In the genomic region with DNA sequence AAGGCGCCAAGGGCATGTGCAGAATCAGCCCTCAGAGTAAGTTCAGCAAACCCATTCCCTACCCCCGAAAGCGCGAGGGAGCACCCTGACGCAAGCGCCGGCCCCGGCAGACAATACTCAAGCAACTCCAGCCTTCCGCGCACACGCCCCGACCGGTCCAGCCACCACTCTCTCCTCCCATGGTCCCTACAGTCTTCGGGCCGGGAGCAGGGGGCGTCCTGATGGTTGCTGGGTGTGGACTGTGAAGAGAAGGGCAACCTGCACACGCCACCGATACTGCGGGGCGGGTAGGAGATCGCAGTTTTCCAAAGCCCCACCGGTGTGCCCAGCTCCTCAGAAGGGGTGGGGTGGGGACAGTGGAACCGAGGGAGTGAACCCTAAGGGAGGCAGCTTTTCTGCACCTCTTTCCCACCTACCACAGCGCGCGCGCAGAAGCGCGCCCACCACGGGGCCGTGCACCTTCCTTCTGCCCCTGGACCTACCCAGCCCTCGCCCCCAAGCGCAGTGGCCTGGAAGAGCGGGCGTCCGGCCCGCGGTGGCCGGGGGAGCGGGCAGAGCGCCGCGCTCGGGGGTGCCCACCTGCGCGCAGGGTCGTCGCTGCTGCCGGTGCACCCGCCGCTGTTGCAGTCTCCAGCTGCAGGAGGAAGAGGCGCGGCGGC, we compare ENCODE assay signal across 8 cellular contexts.
DNase-seq lines count a peak whose midpoint lies in the region; ATAC-seq and TF ChIP-seq lines count a peak whose summit lies in the region.

No MANE protein-coding gene starts in this region.

- H2AFZ ChIP-seq in trophoblast cell (ENCODE audit: insufficient read depth, low read length, poor library complexity) = peak overlapping the region; percentile 77

- H4K8ac ChIP-seq in trophoblast cell (ENCODE audit: low read depth, low read length) = peak overlapping the region; percentile 53

- peak overlapping the region; percentile 64 for H3K14ac ChIP-seq in trophoblast cell (ENCODE audit: low read length)

- H3K9ac ChIP-seq in trophoblast cell (ENCODE audit: low read length) = peak overlapping the region; percentile 85

- peak overlapping the region; percentile 29 for H2BK12ac ChIP-seq in trophoblast cell (ENCODE audit: low read length)

- peaks cover 19% of the 10 kb centered on the region for H3K79me1 ChIP-seq in trophoblast cell (ENCODE audit: low read length)

- H3K4me1 ChIP-seq in trophoblast cell (ENCODE audit: control insufficient read depth in 1 of 2, insufficient read depth in 2 of 2, low read length in 2 of 2) = peaks cover 0 to 2% of the 10 kb centered on the region in 2 experiments

- H2AK5ac ChIP-seq in trophoblast cell (ENCODE audit: low read length) = no peak overlapping the region

- intact Hi-C loops in activated T-helper 2 cell treated with anti-CD3 and anti-CD28 coated beads, Interferon-gamma antibody, Interleukin-2, Interleukin-4, amounts not matched to agents 10 μg/mL and 5 μg/mL and 100 μg/mL, durations not matched to agents 14 hours and 24 hours and 36 hours (cut with micrococcal nuclease) = loop anchor here (2.0 to 10.0 kb wide), 3 partner anchors 84 to 470 kb away; no protein-coding TSS in a partner anchor

- H4K91ac ChIP-seq in trophoblast cell (ENCODE audit: low read depth, low read length) = peak overlapping the region; percentile 61

- H3K23ac ChIP-seq in trophoblast cell (ENCODE audit: low read length) = no peak overlapping the region

- H3K9me3 Mint-ChIP-seq in activated T-helper 2 cell treated with anti-CD3 and anti-CD28 coated beads, Interferon-gamma antibody, Interleukin-2, Interleukin-4, amounts not matched to agents 10 μg/mL and 5 μg/mL and 100 μg/mL, durations not matched to agents 14 hours and 24 hours and 36 hours = no peaks in the 10 kb centered on the region

- peaks cover 16% of the 10 kb centered on the region for H3K79me2 ChIP-seq in trophoblast cell (ENCODE audit: control insufficient read depth, insufficient read depth, low read length, poor library complexity)

- peak overlapping the region; percentile 79 for H3K4me3 ChIP-seq in trophoblast cell (ENCODE audit: low read depth, low read length)

- DNase-seq in GDM1 (lab: John Stamatoyannopoulos, UW) = peak; percentile 11
- peak; percentile 4 for DNase-seq in NCI-H510A (lab: John Stamatoyannopoulos, UW)
- DNase-seq in activated T-helper 2 cell treated with anti-CD3 and anti-CD28 coated beads, Interferon-gamma antibody, Interleukin-2, Interleukin-4, amounts not matched to agents 10 μg/mL and 5 μg/mL and 100 μg/mL, durations not matched to agents 14 hours and 24 hours and 36 hours (ENCODE audit: low spot score) = peak; percentile 23
- peak; percentile 35 for DNase-seq in glomerular visceral epithelial cell (ENCODE audit: extremely low spot score)
- DNase-seq in trophoblast cell = peak in 1 of 2 donors; percentile 5

- peak overlapping the region; percentile 99 for H3K4me3 Mint-ChIP-seq in activated T-helper 2 cell treated with anti-CD3 and anti-CD28 coated beads, Interferon-gamma antibody, Interleukin-2, Interleukin-4, amounts not matched to agents 10 μg/mL and 5 μg/mL and 100 μg/mL, durations not matched to agents 14 hours and 24 hours and 36 hours (ENCODE audit: low read depth)

- WGBS in trophoblast cell (ENCODE audit: extremely low coverage, insufficient coverage, insufficient read length) = no CpG with 5 or more reads among the region's 54 CpGs

- H3K4me2 ChIP-seq in trophoblast cell (ENCODE audit: low read length) = peak overlapping the region; percentile 64

- peak overlapping the region; percentile 80 for H3K27ac ChIP-seq in trophoblast cell (ENCODE audit: low read depth, low read length)

- peaks cover 39% of the 10 kb centered on the region for H3K36me3 Mint-ChIP-seq in activated T-helper 2 cell treated with anti-CD3 and anti-CD28 coated beads, Interferon-gamma antibody, Interleukin-2, Interleukin-4, amounts not matched to agents 10 μg/mL and 5 μg/mL and 100 μg/mL, durations not matched to agents 14 hours and 24 hours and 36 hours (ENCODE audit: low read depth)

- peak overlapping the region; percentile 53 for H2BK120ac ChIP-seq in trophoblast cell (ENCODE audit: insufficient read depth, low read length, poor library complexity)

- H3K27ac Mint-ChIP-seq in activated T-helper 2 cell treated with anti-CD3 and anti-CD28 coated beads, Interferon-gamma antibody, Interleukin-2, Interleukin-4, amounts not matched to agents 10 μg/mL and 5 μg/mL and 100 μg/mL, durations not matched to agents 14 hours and 24 hours and 36 hours = peak overlapping the region; percentile 95

- H3K9me3 ChIP-seq in trophoblast cell (ENCODE audit: insufficient read depth, low read depth, low read length) = no peaks in the 10 kb centered on the region

- no peak for TF ChIP-seq POLR2A in GM18505 (IDR thresholded peaks at IDR 0.05; ENCODE audit: borderline replicate concordance, extremely low read depth, insufficient read depth, insufficient read length)

- peak overlapping the region; percentile 35 for H3K4ac ChIP-seq in trophoblast cell (ENCODE audit: low read depth, low read length)

- peaks cover 34% of the 10 kb centered on the region for H3K4me1 Mint-ChIP-seq in activated T-helper 2 cell treated with anti-CD3 and anti-CD28 coated beads, Interferon-gamma antibody, Interleukin-2, Interleukin-4, amounts not matched to agents 10 μg/mL and 5 μg/mL and 100 μg/mL, durations not matched to agents 14 hours and 24 hours and 36 hours (ENCODE audit: low read depth)

- peak overlapping the region; percentile 87 for H2BK5ac ChIP-seq in trophoblast cell (ENCODE audit: low read depth, low read length, poor library complexity)

- no peaks in the 10 kb centered on the region for H3K27me3 Mint-ChIP-seq in activated T-helper 2 cell treated with anti-CD3 and anti-CD28 coated beads, Interferon-gamma antibody, Interleukin-2, Interleukin-4, amounts not matched to agents 10 μg/mL and 5 μg/mL and 100 μg/mL, durations not matched to agents 14 hours and 24 hours and 36 hours (ENCODE audit: low read depth)

- no peaks in the 10 kb centered on the region for H3K27me3 ChIP-seq in trophoblast cell (ENCODE audit: insufficient read depth, low read length)

- ATAC-seq in GM19397 (IDR thresholded peaks at IDR 0.05; ENCODE audit: unreplicated experiment) (no peak), GM18511 (IDR thresholded peaks at IDR 0.05; ENCODE audit: unreplicated experiment) (no peak), GM18505 (IDR thresholded peaks at IDR 0.05; ENCODE audit: unreplicated experiment) (no peak)

- peak overlapping the region; percentile 44 for H4K12ac ChIP-seq in trophoblast cell (ENCODE audit: low read depth, low read length)

- peaks cover 8 to 9% of the 10 kb centered on the region in 2 experiments for H3K36me3 ChIP-seq in trophoblast cell (ENCODE audit: control insufficient read depth in 1 of 2, insufficient read depth in 2 of 2, low read length in 2 of 2)

- H3K18ac ChIP-seq in trophoblast cell (ENCODE audit: low read length) = peak overlapping the region; percentile 86
